ENCODE assay signal across 14 cellular contexts in genomic region chr10:71604324-71605018, GRCh38.
DNase-seq lines count a peak whose midpoint lies in the region; ATAC-seq and TF ChIP-seq lines count a peak whose summit lies in the region.
"Had no signal": no experiment of that assay in that cellular context is flagged by ENCODE, and none has a peak within 500 bp of the region (broad histone marks: within the 10 kb centered on the region; RNA-seq: fewer than 3 reads in every experiment).

No MANE protein-coding gene starts in this region.

- H2BK15ac ChIP-seq in mesendoderm (replicated peaks; ENCODE audit: low read depth) = no peak overlapping the region

- H3K79me2 ChIP-seq in mesendoderm (ENCODE audit: control insufficient read depth, insufficient read depth, low read length) = no peaks in the 10 kb centered on the region

- no peak overlapping the region for H3K18ac ChIP-seq in mesendoderm (ENCODE audit: low read length)

- TF ChIP-seq CTCF in ovary (IDR thresholded peaks at IDR 0.05) (no peak), heart left ventricle (IDR thresholded peaks at IDR 0.05) (no peak)

- H2BK5ac ChIP-seq in mesendoderm (ENCODE audit: low read length) = no peak overlapping the region

- H3K4me2 ChIP-seq in BLaER1 treated with 17β-estradiol and CSF1 and Interleukin-3, amounts not matched to agents 10 nM and 100 nM = peak overlapping the region in 7 of 11 experiments; percentile 4 to 51 (median 13); a peak in 7 of 22 replicates
- no peak overlapping the region for H3K4me2 ChIP-seq in mesendoderm (ENCODE audit: low read length)

- no peak overlapping the region for H3K4me3 ChIP-seq in BLaER1 treated with 17β-estradiol and CSF1 and Interleukin-3, amounts not matched to agents 10 nM and 100 nM
- H3K4me3 ChIP-seq in mesendoderm (ENCODE audit: low read length) (no peak overlapping the region), ovary (no peak overlapping the region), heart left ventricle (no peak overlapping the region)
- H3K4me3 ChIP-seq: cardiac muscle cell had no signal

- peaks cover 6 to 56% (median 15%) of the 10 kb centered on the region in 10 experiments; a peak in 14 of 20 replicates for H3K4me1 ChIP-seq in BLaER1 treated with 17β-estradiol and CSF1 and Interleukin-3, amounts not matched to agents 10 nM and 100 nM
- H3K4me1 ChIP-seq in mesendoderm (ENCODE audit: control insufficient read depth, low read depth, low read length) (no peaks in the 10 kb centered on the region), ovary (ENCODE audit: insufficient read depth) (no peaks in the 10 kb centered on the region), heart left ventricle (peaks cover 0 to 8% (median 0%) of the 10 kb centered on the region in 12 donors)

- no peak for TF ChIP-seq EP300 in ovary (IDR thresholded peaks at IDR 0.05)

- no peaks in the 10 kb centered on the region for H3K9me3 Mint-ChIP-seq in activated naive CD8-positive, alpha-beta T cell treated with anti-CD3 and anti-CD28 coated beads, Interleukin-2, amount 10 ng/mL, durations not matched to agents 7 days and 5 days
- H3K9me3 Mint-ChIP-seq in stimulated activated naive B cell treated with anti-CD40 and anti-IgM and Interleukin-4, amounts not matched to agents 10 μg/mL and 1 μg/mL and 100 μg/mL, for 72 hours = no peaks in the 10 kb centered on the region

- no peak for TF ChIP-seq POLR2A in ovary (IDR thresholded peaks at IDR 0.05)
- no peak for TF ChIP-seq POLR2A in heart left ventricle (IDR thresholded peaks at IDR 0.05)

- no peak overlapping the region for H2AK5ac ChIP-seq in mesendoderm (ENCODE audit: low read length)

- POLR2A ChIA-PET in activated naive CD8-positive, alpha-beta T cell treated with anti-CD3 and anti-CD28 coated beads, Interleukin-2, amount 10 ng/mL, durations not matched to agents 7 days and 5 days (lab: Charles Lee) = no interaction called here

- H4K5ac ChIP-seq in mesendoderm (ENCODE audit: low read length) = no peak overlapping the region

- H3K79me1 ChIP-seq in mesendoderm (ENCODE audit: low read length) = no peaks in the 10 kb centered on the region

- ATAC-seq in activated naive CD8-positive, alpha-beta T cell treated with anti-CD3 and anti-CD28 coated beads, Interleukin-2, amount 10 ng/mL, durations not matched to agents 7 days and 5 days (ENCODE audit: low read depth) = no peak
- no peak for ATAC-seq in stimulated activated naive B cell treated with anti-CD40 and anti-IgM and Interleukin-4, amounts not matched to agents 10 μg/mL and 1 μg/mL and 100 μg/mL, for 72 hours (replicated peaks)
- no peak for ATAC-seq in left cardiac atrium
- no peak for ATAC-seq in heart left ventricle
- ATAC-seq: activated CD8-positive, alpha-beta T cell treated with anti-CD3 and anti-CD28 coated beads, Interleukin-2, amount 10 ng/mL, durations not matched to agents 7 days and 5 days had no signal

- no peaks in the 10 kb centered on the region for H3K36me3 ChIP-seq in BLaER1 treated with 17β-estradiol and CSF1 and Interleukin-3, amounts not matched to agents 10 nM and 100 nM
- H3K36me3 ChIP-seq in mesendoderm (ENCODE audit: control insufficient read depth, insufficient read depth, low read length) (no peaks in the 10 kb centered on the region), ovary (no peaks in the 10 kb centered on the region), heart left ventricle (no peaks in the 10 kb centered on the region)
- H3K36me3 ChIP-seq: cardiac muscle cell had no signal

- no peak overlapping the region for H4K8ac ChIP-seq in mesendoderm (ENCODE audit: low read depth, low read length)

- no CpG with 5 or more reads among the region's 8 CpGs for WGBS in mesendoderm (ENCODE audit: extremely low coverage, insufficient coverage, low lambda C conversion rate)
- WGBS in ovary, 3 donors = 90 to 92% (median 92%) methylated on average over 8 of the region's 8 CpGs
- 91 to 94% (median 92%) methylated on average over 8 of the region's 8 CpGs for WGBS in heart left ventricle, 4 donors

- no peaks in the 10 kb centered on the region for H4K20me1 ChIP-seq in BLaER1 treated with 17β-estradiol and CSF1 and Interleukin-3, amounts not matched to agents 10 nM and 100 nM

- no peaks in the 10 kb centered on the region for H3K9me3 ChIP-seq in BLaER1 treated with 17β-estradiol and CSF1 and Interleukin-3, amounts not matched to agents 10 nM and 100 nM (replicated peaks in 1 of 11)
- no peaks in the 10 kb centered on the region for H3K9me3 ChIP-seq in ovary
- no peaks in the 10 kb centered on the region for H3K9me3 ChIP-seq in heart left ventricle

- DNase-seq in ELR (ENCODE audit: low read depth) = peak; percentile 16
- no peak for DNase-seq in activated naive CD8-positive, alpha-beta T cell treated with anti-CD3 and anti-CD28 coated beads, Interleukin-2, amount 10 ng/mL, durations not matched to agents 7 days and 5 days
- peak; percentile 36 for DNase-seq in mesendoderm
- DNase-seq in stimulated activated naive B cell treated with anti-CD40 and anti-IgM and Interleukin-4, amounts not matched to agents 10 μg/mL and 1 μg/mL and 100 μg/mL, for 72 hours = no peak
- no peak for DNase-seq in left cardiac atrium
- no peak for DNase-seq in ovary
- DNase-seq in heart left ventricle = no peak
- DNase-seq: activated CD8-positive, alpha-beta T cell treated with anti-CD3 and anti-CD28 coated beads, Interleukin-2, amount 10 ng/mL, durations not matched to agents 7 days and 5 days; activated gamma-delta T cell treated with Interleukin-2 at 50 U/mL for 16 hours; kidney glomerular epithelial cell; NCI-H2081 treated with DMSO at 0.1 percent for 48 hours; SIG-M5 had no signal

- intact Hi-C loops in left cardiac atrium (cut with DNase I) (loop anchor here in 1 of 2 donors (5.0 kb wide), 2 partner anchors 93 to 222 kb away; no protein-coding TSS in a partner anchor), ovary (cut with DNase I) (loop anchor here in 2 of 4 donors (5.0 to 10.0 kb wide), 3 partner anchors 207 to 290 kb away; partner anchors contain the start of genes CDH23 (in 2 of the 2) and SLC29A3 (in 1 of the 2)), heart left ventricle (cut with DNase I) (loop anchor here in 6 of 10 donors (5.0 to 10.0 kb wide), 7 partner anchors 37 to 290 kb away; partner anchors contain the start of genes CDH23 (in 4 of the 6) and SLC29A3 (in 3 of the 6))

- H3K27me3 ChIP-seq in BLaER1 treated with 17β-estradiol and CSF1 and Interleukin-3, amounts not matched to agents 10 nM and 100 nM = no peaks in the 10 kb centered on the region
- H3K27me3 ChIP-seq in mesendoderm (ENCODE audit: insufficient read depth, low read length, poor library complexity) (no peaks in the 10 kb centered on the region), ovary (no peaks in the 10 kb centered on the region), heart left ventricle (no peaks in the 10 kb centered on the region)
- H3K27me3 ChIP-seq: cardiac muscle cell had no signal

- H3K56ac ChIP-seq in mesendoderm (ENCODE audit: low read length) = no peak overlapping the region

- peaks cover 1% of the 10 kb centered on the region for H3K4me1 Mint-ChIP-seq in activated naive CD8-positive, alpha-beta T cell treated with anti-CD3 and anti-CD28 coated beads, Interleukin-2, amount 10 ng/mL, durations not matched to agents 7 days and 5 days
- H3K4me1 Mint-ChIP-seq in stimulated activated naive B cell treated with anti-CD40 and anti-IgM and Interleukin-4, amounts not matched to agents 10 μg/mL and 1 μg/mL and 100 μg/mL, for 72 hours = peaks cover 4% of the 10 kb centered on the region in 2 donors

- H3K27ac ChIP-seq in BLaER1 treated with 17β-estradiol and CSF1 and Interleukin-3, amounts not matched to agents 10 nM and 100 nM = no peak overlapping the region
- no peak overlapping the region for H3K27ac ChIP-seq in mesendoderm (ENCODE audit: low read depth, low read length)
- H3K27ac ChIP-seq in ovary = no peak overlapping the region
- no peak overlapping the region for H3K27ac ChIP-seq in heart left ventricle
- H3K27ac ChIP-seq: cardiac muscle cell had no signal

- H3K4me3 Mint-ChIP-seq in activated naive CD8-positive, alpha-beta T cell treated with anti-CD3 and anti-CD28 coated beads, Interleukin-2, amount 10 ng/mL, durations not matched to agents 7 days and 5 days = no peak overlapping the region
- H3K4me3 Mint-ChIP-seq in stimulated activated naive B cell treated with anti-CD40 and anti-IgM and Interleukin-4, amounts not matched to agents 10 μg/mL and 1 μg/mL and 100 μg/mL, for 72 hours = no peak overlapping the region
- H3K4me3 Mint-ChIP-seq: activated CD8-positive, alpha-beta T cell treated with anti-CD3 and anti-CD28 coated beads, Interleukin-2, amount 10 ng/mL, durations not matched to agents 7 days and 5 days had no signal

- no peak overlapping the region for H3K23ac ChIP-seq in mesendoderm (ENCODE audit: low read length)

- peak overlapping the region; percentile 19 for H3K27ac Mint-ChIP-seq in activated naive CD8-positive, alpha-beta T cell treated with anti-CD3 and anti-CD28 coated beads, Interleukin-2, amount 10 ng/mL, durations not matched to agents 7 days and 5 days
- H3K27ac Mint-ChIP-seq in stimulated activated naive B cell treated with anti-CD40 and anti-IgM and Interleukin-4, amounts not matched to agents 10 μg/mL and 1 μg/mL and 100 μg/mL, for 72 hours = no peak overlapping the region
- H3K27ac Mint-ChIP-seq: activated CD8-positive, alpha-beta T cell treated with anti-CD3 and anti-CD28 coated beads, Interleukin-2, amount 10 ng/mL, durations not matched to agents 7 days and 5 days had no signal

- H2BK120ac ChIP-seq in mesendoderm (ENCODE audit: low read depth, low read length) = no peak overlapping the region

- no peaks in the 10 kb centered on the region for H3K36me3 Mint-ChIP-seq in activated naive CD8-positive, alpha-beta T cell treated with anti-CD3 and anti-CD28 coated beads, Interleukin-2, amount 10 ng/mL, durations not matched to agents 7 days and 5 days
- H3K36me3 Mint-ChIP-seq in stimulated activated naive B cell treated with anti-CD40 and anti-IgM and Interleukin-4, amounts not matched to agents 10 μg/mL and 1 μg/mL and 100 μg/mL, for 72 hours = no peaks in the 10 kb centered on the region

- H3K27me3 Mint-ChIP-seq in activated naive CD8-positive, alpha-beta T cell treated with anti-CD3 and anti-CD28 coated beads, Interleukin-2, amount 10 ng/mL, durations not matched to agents 7 days and 5 days = peaks cover 2% of the 10 kb centered on the region
- H3K27me3 Mint-ChIP-seq in stimulated activated naive B cell treated with anti-CD40 and anti-IgM and Interleukin-4, amounts not matched to agents 10 μg/mL and 1 μg/mL and 100 μg/mL, for 72 hours = peaks cover 5 to 10% of the 10 kb centered on the region in 2 donors

- H3K4ac ChIP-seq in mesendoderm (ENCODE audit: low read depth, low read length) = no peak overlapping the region

- H3K9ac ChIP-seq in BLaER1 treated with 17β-estradiol and CSF1 and Interleukin-3, amounts not matched to agents 10 nM and 100 nM = peak overlapping the region in 1 of 11 experiments; percentile 9; a peak in 1 of 22 replicates
- no peak overlapping the region for H3K9ac ChIP-seq in mesendoderm (ENCODE audit: low read length)

Comparison
In these comparisons a context has a peak if more than half of its experiments do, and no peak if none do; other contexts are left out.
1. DNase-seq: peak in ELR (single experiment) and mesendoderm (single experiment); none in activated naive CD8-positive, alpha-beta T cell treated with anti-CD3 and anti-CD28 coated beads, Interleukin-2, amount 10 ng/mL, durations not matched to agents 7 days and 5 days (single experiment), stimulated activated naive B cell treated with anti-CD40 and anti-IgM and Interleukin-4, amounts not matched to agents 10 μg/mL and 1 μg/mL and 100 μg/mL, for 72 hours (single experiment), left cardiac atrium (single experiment), ovary (0 of 5) and heart left ventricle (0 of 5).